ENCODE assay signal across 17 cellular contexts in genomic region chr1:171919891-171920887, GRCh38.
"Had no signal": no experiment of that assay in that cellular context is flagged by ENCODE, and none has a peak within 500 bp of the region (broad histone marks: within the 10 kb centered on the region; RNA-seq: fewer than 3 reads in every experiment).

No MANE protein-coding gene starts in this region.

- DNase-seq: activated CD4-positive, alpha-beta T cell treated with anti-CD3 and anti-CD28 coated beads for 1 hour; activated CD4-positive, alpha-beta T cell treated with anti-CD3 and anti-CD28 coated beads, Interleukin-2, amount 50 U/mL, for 4 hours; activated effector memory CD4-positive, alpha-beta T cell treated with Interleukin-2 at 50 U/mL for 16 hours; activated naive CD4-positive, alpha-beta T cell treated with anti-CD3 and anti-CD28 coated beads, Interleukin-2, amount 50 U/mL, for 16 hours; activated T-cell treated with anti-CD3 and anti-CD28 coated beads, Interleukin-2, amount 50 U/mL, for 1 hour; erythroblast; glutamatergic neuron; kidney glomerular epithelial cell; nephron progenitor cell; occipital lobe; right cardiac atrium; stimulated activated naive CD8-positive, alpha-beta T cell treated with anti-CD3 and anti-CD28 coated beads, Interleukin-15, amount 100 ng/mL, for 72 hours; testis; upper lobe of left lung had no signal

- H3K36me3 ChIP-seq: upper lobe of left lung had no signal

- H3K27me3 ChIP-seq: testis, upper lobe of left lung had no signal

- H3K9me3 Mint-ChIP-seq: nephron progenitor cell had no signal

- H3K4me1 ChIP-seq: testis, upper lobe of left lung had no signal

- H3K4me1 Mint-ChIP-seq: nephron progenitor cell; stimulated activated naive CD8-positive, alpha-beta T cell treated with anti-CD3 and anti-CD28 coated beads, Interleukin-15, amount 100 ng/mL, for 72 hours had no signal

- H3K27ac ChIP-seq: testis, upper lobe of left lung had no signal

- H3K9me3 ChIP-seq: testis, upper lobe of left lung had no signal

- ATAC-seq: right cardiac atrium; stimulated activated naive CD8-positive, alpha-beta T cell treated with anti-CD3 and anti-CD28 coated beads, Interleukin-15, amount 100 ng/mL, for 72 hours had no signal

- H3K27me3 Mint-ChIP-seq: dendritic cell treated with granulocyte-macrophage colony-stimulating factor and Interleukin-4, amounts not matched to agents 40 ng/mL and 50 ng/mL, for 4 days; stimulated activated naive CD8-positive, alpha-beta T cell treated with anti-CD3 and anti-CD28 coated beads, Interleukin-15, amount 100 ng/mL, for 72 hours had no signal

- H3K4me3 ChIP-seq: testis, upper lobe of left lung had no signal

- H3K4me3 Mint-ChIP-seq: dendritic cell treated with granulocyte-macrophage colony-stimulating factor and Interleukin-4, amounts not matched to agents 40 ng/mL and 50 ng/mL, for 4 days; nephron progenitor cell; stimulated activated naive CD8-positive, alpha-beta T cell treated with anti-CD3 and anti-CD28 coated beads, Interleukin-15, amount 100 ng/mL, for 72 hours had no signal

- H3K27ac Mint-ChIP-seq: dendritic cell treated with granulocyte-macrophage colony-stimulating factor and Interleukin-4, amounts not matched to agents 40 ng/mL and 50 ng/mL, for 4 days; nephron progenitor cell; stimulated activated naive CD8-positive, alpha-beta T cell treated with anti-CD3 and anti-CD28 coated beads, Interleukin-15, amount 100 ng/mL, for 72 hours had no signal

- FAIRE-seq: astrocyte, bronchial epithelial cell had no signal
